9 cellular contexts compared by ENCODE assay signal in genomic region chr3:177127008-177127407, GRCh38.
"Had no signal": no experiment of that assay in that cellular context is flagged by ENCODE, and none has a peak within 500 bp of the region (broad histone marks: within the 10 kb centered on the region; RNA-seq: fewer than 3 reads in every experiment).

No MANE protein-coding gene starts in this region.

- H3K36me3 ChIP-seq: pancreas, stomach, vagina had no signal

- H3K27me3 ChIP-seq: dorsolateral prefrontal cortex, pancreas, stomach, vagina had no signal

- ATAC-seq: activated CD4-positive, CD25-positive, alpha-beta regulatory T cell treated with anti-CD3 and anti-CD28 coated beads, Interleukin-2, amount 50 U/mL, for 24 hours; activated naive CD4-positive, alpha-beta T cell treated with anti-CD3 and anti-CD28 coated beads, Interleukin-2, amount 50 U/mL, for 72 hours; pancreas had no signal

- H3K27ac Mint-ChIP-seq: activated naive CD4-positive, alpha-beta T cell treated with anti-CD3 and anti-CD28 coated beads, Interleukin-2, amount 50 U/mL, for 72 hours had no signal

- H3K27ac ChIP-seq: pancreas, stomach, vagina had no signal

- H3K9me3 ChIP-seq: pancreas, stomach, vagina had no signal

- H3K4me3 ChIP-seq: lung, pancreas, stomach, vagina had no signal

- DNase-seq: activated effector memory CD4-positive, alpha-beta T cell treated with Interleukin-2 at 50 U/mL for 16 hours; dorsolateral prefrontal cortex; hippocampal formation; pancreas; stomach had no signal
